Comparison of ENCODE assay signal across 8 cellular contexts in genomic region chr4:113762061-113762850, GRCh38. TPM values are rescaled to one million over a fixed set of nuclear protein-coding genes. Genes with fewer than 3 reads are reported as not detected.
A peak's percentile ranks its signal among the peaks of the same experiment; 100 is the strongest.
DNase-seq lines count a peak whose midpoint lies in the region; ATAC-seq, FAIRE-seq and TF ChIP-seq lines count a peak whose summit lies in the region.

No MANE protein-coding gene starts in this region.

- TF ChIP-seq CTCF in BJ (IDR thresholded peaks at IDR 0.05; ENCODE audit: insufficient read depth, low read depth, low read length) (0 out of 2 replicates have a peak, but pooled peaks have one; percentile 10), colonic mucosa (IDR thresholded peaks at IDR 0.05) (no peak)

- ATAC-seq in HG03442 (IDR thresholded peaks at IDR 0.05; ENCODE audit: unreplicated experiment), result peak; percentile 58

- no peaks in the 10 kb centered on the region for H3K4me1 ChIP-seq in colonic mucosa

- peaks cover 43% of the 10 kb centered on the region for H3K4me1 Mint-ChIP-seq in activated CD4-positive, alpha-beta T cell treated with anti-CD3 and anti-CD28 coated beads, Interleukin-2, amount 10 ng/mL, durations not matched to agents 24 days and 14 days

- H3K36me3 ChIP-seq in BJ (ENCODE audit: control insufficient read depth, insufficient read depth, low read length) (no peaks in the 10 kb centered on the region), colonic mucosa (no peaks in the 10 kb centered on the region)

- peak; percentile 99 for FAIRE-seq in GM19239 (lab: Jason Lieb, UNC)

- H3K36me3 Mint-ChIP-seq in activated CD4-positive, alpha-beta T cell treated with anti-CD3 and anti-CD28 coated beads, Interleukin-2, amount 10 ng/mL, durations not matched to agents 24 days and 14 days (ENCODE audit: low read depth), result peaks cover 24% of the 10 kb centered on the region

- H3K27me3 Mint-ChIP-seq in activated CD4-positive, alpha-beta T cell treated with anti-CD3 and anti-CD28 coated beads, Interleukin-2, amount 10 ng/mL, durations not matched to agents 24 days and 14 days, result peaks cover 3% of the 10 kb centered on the region

- POLR2A ChIA-PET in BJ (lab: Charles Lee), result interaction anchor here (0.6 kb wide), 2 partner anchors 187 to 380 kb away, joined by 3 to 4 read pairs; no protein-coding TSS in a partner anchor

- H3K4me3 ChIP-seq in BJ (ENCODE audit: low read depth, low read length) (peak overlapping the region; percentile 89), colonic mucosa (peak overlapping the region; percentile 78)

- no peaks in the 10 kb centered on the region for H3K9me3 ChIP-seq in colonic mucosa

- CTCF ChIA-PET in BJ (lab: Yijun Ruan, JAX), result interaction anchor here (1.0 kb wide), 1 partner anchor 367 kb away, joined by 3 read pairs; no protein-coding TSS in a partner anchor

- peak overlapping the region; percentile 100 for H3K27ac ChIP-seq in colonic mucosa

- intact Hi-C loops in activated CD4-positive, alpha-beta T cell treated with anti-CD3 and anti-CD28 coated beads, Interleukin-2, amount 10 ng/mL, durations not matched to agents 24 days and 14 days (cut with micrococcal nuclease), result loop anchor here (1.0 to 2.0 kb wide), 13 partner anchors 32 to 1125 kb away; partner anchors contain the start of genes LARP7 and ZGRF1
- intact Hi-C loops in colonic mucosa (cut with DNase I), result loop anchor here (5.0 kb wide), 1 partner anchor 365 kb away; no protein-coding TSS in a partner anchor

- H3K27ac Mint-ChIP-seq in activated CD4-positive, alpha-beta T cell treated with anti-CD3 and anti-CD28 coated beads, Interleukin-2, amount 10 ng/mL, durations not matched to agents 24 days and 14 days, result peak overlapping the region; percentile 99

- H3K27me3 ChIP-seq in BJ (ENCODE audit: control insufficient read depth, insufficient read depth, low read length) (no peaks in the 10 kb centered on the region), colonic mucosa (no peaks in the 10 kb centered on the region)

- H3K9me3 Mint-ChIP-seq in activated CD4-positive, alpha-beta T cell treated with anti-CD3 and anti-CD28 coated beads, Interleukin-2, amount 10 ng/mL, durations not matched to agents 24 days and 14 days, result no peaks in the 10 kb centered on the region

- H3K4me3 Mint-ChIP-seq in activated CD4-positive, alpha-beta T cell treated with anti-CD3 and anti-CD28 coated beads, Interleukin-2, amount 10 ng/mL, durations not matched to agents 24 days and 14 days, result peak overlapping the region; percentile 95

- DNase-seq in BJ (ENCODE audit: low read depth) (peak; percentile 96), GM19239 (ENCODE audit: insufficient read length, low spot score) (peak; percentile 67), NCI-H524 treated with DMSO at 0.1 percent for 48 hours (lab: John Stamatoyannopoulos, UW) (peak; percentile 78), colonic mucosa (peak; percentile 100), kidney tubule cell (ENCODE audit: low spot score) (peak; percentile 99)
- peak; percentile 99 for DNase-seq in activated CD4-positive, alpha-beta T cell treated with anti-CD3 and anti-CD28 coated beads, Interleukin-2, amount 10 ng/mL, durations not matched to agents 24 days and 14 days
- DNase-seq in stimulated activated CD4-positive, alpha-beta T cell treated with anti-CD3 and anti-CD28 coated beads, Interleukin-1b, Interleukin-23, amount 100 ng/mL, for 1 hour (ENCODE audit: low read depth in 2 of 2), result peak; percentile 94 to 96

- peak overlapping the region; percentile 96 to 99 for H3K9ac ChIP-seq in colonic mucosa (ENCODE audit: low read depth in 2 of 2, low read length in 2 of 2)

RNA-seq across cellular contexts. Expression of gene CAMK2D, which starts 0.7 kb away (rescaled TPM):
- polyA plus RNA-seq in BJ (2011; rRNA removed), result 41.8 and 69.6 TPM in 2 replicates
- 48.1 and 49.1 TPM in 2 replicates for polyA minus RNA-seq in BJ (2011; rRNA and poly(A)+ RNA removed)
- total RNA-seq in activated CD4-positive, alpha-beta T cell treated with anti-CD3 and anti-CD28 coated beads, Interleukin-2, amount 10 ng/mL, durations not matched to agents 24 days and 14 days, result 63.8 and 69.3 TPM in 2 replicates
- 100 to 1,000 TPM in 1 of 2 donors, 10 to 100 TPM in 1; 69.5 to 109 TPM for total RNA-seq in colonic mucosa

Comparison
In these comparisons a context has a peak if more than half of its experiments do, and no peak if none do; other contexts are left out.
1. Peak in every context shown above with its lines: DNase-seq, ATAC-seq, H3K4me3 ChIP-seq and H3K27ac ChIP-seq.